In the genomic region with DNA sequence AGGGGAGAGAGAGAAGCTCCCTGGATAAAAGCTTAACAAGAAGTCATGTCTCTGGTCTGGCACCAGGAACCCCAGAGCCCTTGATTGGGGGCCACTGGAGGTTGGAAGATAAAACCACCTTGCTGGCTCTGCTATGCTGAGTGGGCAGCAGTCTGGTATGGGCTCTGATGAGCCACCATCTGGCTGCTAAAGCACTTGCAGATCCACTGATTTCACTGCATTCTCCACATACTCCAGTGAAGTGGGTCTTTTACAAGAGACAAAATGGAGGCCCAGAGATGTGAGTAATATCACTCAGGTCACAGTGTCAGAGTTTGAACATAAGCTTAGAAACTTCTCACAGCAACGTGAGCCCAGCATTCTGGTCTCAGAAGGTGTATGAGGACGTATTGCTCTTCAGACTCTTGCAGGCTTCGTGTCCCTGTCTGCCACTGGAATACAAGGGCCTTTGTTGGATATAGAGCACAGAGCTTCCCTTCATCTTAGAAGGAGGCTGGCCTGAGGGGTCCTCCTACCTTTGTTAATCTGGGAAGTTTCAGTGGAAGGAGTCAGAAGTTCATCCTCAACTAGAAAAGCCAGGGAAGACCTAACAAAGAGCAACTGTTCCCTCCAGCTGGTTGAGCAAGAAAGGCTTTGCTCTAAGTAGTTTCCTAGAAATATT, we compare ENCODE assay signal across 26 cellular contexts. TPM values are rescaled to one million over a fixed set of nuclear protein-coding genes. Genes with fewer than 3 reads are reported as not detected.
A peak's percentile ranks its signal among the peaks of the same experiment; 100 is the strongest.
DNase-seq lines count a peak whose midpoint lies in the region; ATAC-seq lines count a peak whose summit lies in the region.
"Had no signal": no experiment of that assay in that cellular context is flagged by ENCODE, and none has a peak within 500 bp of the region (broad histone marks: within the 10 kb centered on the region; RNA-seq: fewer than 3 reads in every experiment).

No MANE protein-coding gene starts in this region.

- POLR2A ChIA-PET in naive thymus-derived CD8-positive, alpha-beta T cell (lab: Charles Lee): no interaction called here

- no peak for ATAC-seq in naive thymus-derived CD8-positive, alpha-beta T cell
- no peak for ATAC-seq in HG02642 (IDR thresholded peaks at IDR 0.05; ENCODE audit: poor library complexity, unreplicated experiment)
- ATAC-seq: T-helper 17 cell had no signal

- no peaks in the 10 kb centered on the region for H3K9me3 ChIP-seq in mesodermal cell (ENCODE audit: control insufficient read depth, low read length)
- H3K9me3 ChIP-seq in HAP-1: no peaks in the 10 kb centered on the region
- H3K9me3 ChIP-seq: psoas muscle had no signal

- in situ Hi-C loops in HAP-1 (cut with MboI; ENCODE audit: low sequenced_read_pairs): no loop called here

- H3K9me3 Mint-ChIP-seq in naive thymus-derived CD8-positive, alpha-beta T cell: no peaks in the 10 kb centered on the region
- H3K9me3 Mint-ChIP-seq: activated CD4-positive, alpha-beta T cell treated with anti-CD3 and anti-CD28 coated beads, Interleukin-2, amount 10 ng/mL, durations not matched to agents 24 days and 14 days; activated T-helper 2 cell treated with anti-CD3 and anti-CD28 coated beads, Interferon-gamma antibody, Interleukin-2, Interleukin-4, amounts not matched to agents 10 μg/mL and 5 μg/mL and 100 μg/mL, durations not matched to agents 14 hours and 24 hours and 36 hours had no signal

- no peaks in the 10 kb centered on the region for H3K27me3 Mint-ChIP-seq in naive thymus-derived CD8-positive, alpha-beta T cell
- H3K27me3 Mint-ChIP-seq: activated CD4-positive, alpha-beta T cell treated with anti-CD3 and anti-CD28 coated beads, Interleukin-2, amount 10 ng/mL, durations not matched to agents 24 days and 14 days; T-helper 17 cell had no signal

- H3K36me3 Mint-ChIP-seq in naive thymus-derived CD8-positive, alpha-beta T cell: peaks cover 0 to 2% (median 0%) of the 10 kb centered on the region in 3 donors

- no peak overlapping the region for H3K4me3 Mint-ChIP-seq in naive thymus-derived CD8-positive, alpha-beta T cell
- H3K4me3 Mint-ChIP-seq: activated CD4-positive, alpha-beta T cell treated with anti-CD3 and anti-CD28 coated beads, Interleukin-2, amount 10 ng/mL, durations not matched to agents 24 days and 14 days; nephron progenitor cell; T-helper 17 cell had no signal

- peak; percentile 51 for DNase-seq in HT-29 (ENCODE audit: low spot score)
- DNase-seq in epidermal melanocyte (ENCODE audit: insufficient read length, low spot score): peak; percentile 29
- DNase-seq in naive thymus-derived CD8-positive, alpha-beta T cell: no peak
- no peak for DNase-seq in NCI-H187 treated with DMSO at 0.1 percent for 48 hours (lab: John Stamatoyannopoulos, UW)
- DNase-seq in HAP-1 (ENCODE audit: low spot score in 2 of 2): no peak
- DNase-seq: activated CD4-positive, alpha-beta T cell treated with anti-CD3 and anti-CD28 coated beads, Interleukin-2, amount 10 ng/mL, durations not matched to agents 24 days and 14 days; C1 segment of cervical spinal cord; DMS 273 treated with DMSO at 0.1 percent for 48 hours; NCI-H187; NCI-H2227 treated with DMSO at 0.1 percent for 48 hours; NCI-H82; nephron progenitor cell; OCI-M1; psoas muscle; SIG-M5; stimulated activated CD8-positive, alpha-beta memory T cell treated with anti-CD3 and anti-CD28 coated beads, Interleukin-4, amount 100 ng/mL, for 48 hours; substantia nigra; T-helper 17 cell had no signal

- H3K4me1 ChIP-seq in ACC112 (ENCODE audit: control insufficient read depth, insufficient read depth, low read length, unreplicated experiment) (peaks cover 24% of the 10 kb centered on the region), mesodermal cell (ENCODE audit: control insufficient read depth, insufficient read depth, low read length, poor library complexity, severe bottlenecking) (peaks cover 25% of the 10 kb centered on the region), HAP-1 (no peaks in the 10 kb centered on the region)
- H3K4me1 ChIP-seq: psoas muscle had no signal

- H3K27ac ChIP-seq in ACC112 (ENCODE audit: low read depth, low read length) (peak overlapping the region; percentile 77), mesodermal cell (ENCODE audit: low read depth, low read length, severe bottlenecking) (peak overlapping the region; percentile 92)
- H3K27ac ChIP-seq: KMS-11 had no signal

- no peaks in the 10 kb centered on the region for H3K79me2 ChIP-seq in ACC112 (ENCODE audit: control insufficient read depth, insufficient read depth, low read length, unreplicated experiment)

- peak overlapping the region; percentile 50 for H2AFZ ChIP-seq in ACC112 (ENCODE audit: low read length, unreplicated experiment)

- H3K4me3 ChIP-seq in ACC112 (ENCODE audit: low read depth, low read length): no peak overlapping the region
- no peak overlapping the region for H3K4me3 ChIP-seq in mesodermal cell (ENCODE audit: extremely low read depth, insufficient read depth, low read length, poor library complexity, severe bottlenecking)
- H3K4me3 ChIP-seq in HAP-1: no peak overlapping the region
- H3K4me3 ChIP-seq: psoas muscle had no signal

- no peaks in the 10 kb centered on the region for H3K36me3 ChIP-seq in ACC112 (ENCODE audit: insufficient read depth, low read length)
- H3K36me3 ChIP-seq in mesodermal cell (ENCODE audit: control insufficient read depth, insufficient read depth, low read length): peaks cover 9% of the 10 kb centered on the region
- H3K36me3 ChIP-seq in HAP-1 (replicated peaks): no peaks in the 10 kb centered on the region; the same call in 1 of the 2 replicates

- no peaks in the 10 kb centered on the region for H3K27me3 ChIP-seq in ACC112 (ENCODE audit: insufficient read depth, low read length)
- no peaks in the 10 kb centered on the region for H3K27me3 ChIP-seq in HAP-1 (ENCODE audit: low read depth)

- peaks cover 0 to 7% (median 0%) of the 10 kb centered on the region in 4 donors for H3K4me1 Mint-ChIP-seq in naive thymus-derived CD8-positive, alpha-beta T cell
- H3K4me1 Mint-ChIP-seq: activated CD4-positive, alpha-beta T cell treated with anti-CD3 and anti-CD28 coated beads, Interleukin-2, amount 10 ng/mL, durations not matched to agents 24 days and 14 days; T-helper 17 cell had no signal

- H3K27ac Mint-ChIP-seq in naive thymus-derived CD8-positive, alpha-beta T cell: no peak overlapping the region
- H3K27ac Mint-ChIP-seq: activated CD4-positive, alpha-beta T cell treated with anti-CD3 and anti-CD28 coated beads, Interleukin-2, amount 10 ng/mL, durations not matched to agents 24 days and 14 days; activated T-helper 2 cell treated with anti-CD3 and anti-CD28 coated beads, Interferon-gamma antibody, Interleukin-2, Interleukin-4, amounts not matched to agents 10 μg/mL and 5 μg/mL and 100 μg/mL, durations not matched to agents 14 hours and 24 hours and 36 hours; nephron progenitor cell; T-helper 17 cell had no signal

- 83% methylated on average over 1 of the region's 3 CpGs; no CpG with 5 or more reads in 1 of the 2 experiments for WGBS in mesodermal cell (ENCODE audit: insufficient coverage in 2 of 2), 2 experiments

RNA-seq across cellular contexts. Expression of gene CLDN2, which starts 11.8 kb away (rescaled TPM):
- total RNA-seq in HT-29 (2014; rRNA removed; shearing (Covaris generic)): 55.7 and 55.9 TPM in 2 replicates
- 0.18 TPM for polyA plus RNA-seq in mesodermal cell (2013, experiment 1 of 2)
- 0.15 TPM for polyA plus RNA-seq in mesodermal cell (2013, experiment 2 of 2)
- not detected for total RNA-seq in naive thymus-derived CD8-positive, alpha-beta T cell
- not detected for polyA plus RNA-seq in naive thymus-derived CD8-positive, alpha-beta T cell
- total RNA-seq: activated CD4-positive, alpha-beta T cell treated with anti-CD3 and anti-CD28 coated beads, Interleukin-2, amount 10 ng/mL, durations not matched to agents 24 days and 14 days; activated T-helper 2 cell treated with anti-CD3 and anti-CD28 coated beads, Interferon-gamma antibody, Interleukin-2, Interleukin-4, amounts not matched to agents 10 μg/mL and 5 μg/mL and 100 μg/mL, durations not matched to agents 14 hours and 24 hours and 36 hours; H4; T-helper 17 cell had no signal

RNA-seq across cellular contexts. Expression of gene RIPPLY1, which starts 28.8 kb away (rescaled TPM):
- 0.28 TPM in 1 of 2 replicates, not detected in the other for total RNA-seq in HT-29 (2014; rRNA removed; shearing (Covaris generic))
- polyA plus RNA-seq in mesodermal cell (2013, experiment 1 of 2): not detected
- not detected for polyA plus RNA-seq in mesodermal cell (2013, experiment 2 of 2)
- not detected for total RNA-seq in naive thymus-derived CD8-positive, alpha-beta T cell
- polyA plus RNA-seq in naive thymus-derived CD8-positive, alpha-beta T cell: not detected
- total RNA-seq: activated CD4-positive, alpha-beta T cell treated with anti-CD3 and anti-CD28 coated beads, Interleukin-2, amount 10 ng/mL, durations not matched to agents 24 days and 14 days; activated T-helper 2 cell treated with anti-CD3 and anti-CD28 coated beads, Interferon-gamma antibody, Interleukin-2, Interleukin-4, amounts not matched to agents 10 μg/mL and 5 μg/mL and 100 μg/mL, durations not matched to agents 14 hours and 24 hours and 36 hours; dermis blood vessel endothelial cell; H4; mesenteric fat pad; T-helper 17 cell had no signal

Comparison
In these comparisons a context has a peak if more than half of its experiments do, and no peak if none do; other contexts are left out.
1. DNase-seq: peak in HT-29 (single experiment) and epidermal melanocyte (single experiment); none in naive thymus-derived CD8-positive, alpha-beta T cell (0 of 10), NCI-H187 treated with DMSO at 0.1 percent for 48 hours (single experiment) and HAP-1 (0 of 2).
2. RNA of gene CLDN2, which starts 11.8 kb away (total RNA-seq): 55.7 to 55.9 TPM in HT-29; not detected in naive thymus-derived CD8-positive, alpha-beta T cell; every median in the first group is over 10 times any median in the second.